In the genomic region with DNA sequence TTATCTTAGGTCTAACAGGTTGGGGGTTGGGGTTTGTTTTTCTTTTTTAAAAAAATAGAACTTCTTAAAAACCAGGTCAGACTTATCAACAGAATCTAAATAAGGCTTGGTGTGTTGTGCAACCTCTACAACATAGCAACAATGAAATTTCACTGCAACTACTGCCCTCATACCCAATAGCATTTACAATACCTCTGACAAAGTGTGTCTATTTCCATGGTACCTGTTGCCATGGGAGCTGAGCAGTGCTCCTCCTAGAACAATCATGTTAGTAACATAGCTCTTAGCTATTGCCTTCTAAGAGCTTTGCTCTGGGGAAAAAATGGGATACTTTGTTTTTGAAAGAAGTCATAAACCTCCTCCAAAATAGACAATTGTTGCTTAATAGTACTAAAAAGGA, we compare ENCODE assay signal across 12 cellular contexts.
DNase-seq lines count a peak whose midpoint lies in the region; ATAC-seq and TF ChIP-seq lines count a peak whose summit lies in the region.
"Had no signal": no experiment of that assay in that cellular context is flagged by ENCODE, and none has a peak within 500 bp of the region (broad histone marks: within the 10 kb centered on the region; RNA-seq: fewer than 3 reads in every experiment).

No MANE protein-coding gene starts in this region.

- peak overlapping the region; percentile 84 to 90 for H3K27ac ChIP-seq in thoracic aorta

- peak; percentile 16 for DNase-seq in NCI-H2029 (lab: John Stamatoyannopoulos, UW)
- no peak for DNase-seq in NCI-H2029 treated with DMSO at 0.1 percent for 48 hours (lab: John Stamatoyannopoulos, UW)
- DNase-seq in NCI-H345 (lab: John Stamatoyannopoulos, UW): peak; percentile 64
- DNase-seq in fibroblast of pulmonary artery (ENCODE audit: low read depth): peak; percentile 33
- peak; percentile 75 for DNase-seq in thoracic aorta (ENCODE audit: low spot score)
- no peak for DNase-seq in effector memory CD8-positive, alpha-beta T cell
- DNase-seq in activated CD4-positive, CD25-positive, alpha-beta regulatory T cell (lab: John Stamatoyannopoulos, UW): no peak
- DNase-seq: ACHN; activated CD4-positive, alpha-beta T cell treated with anti-CD3 and anti-CD28 coated beads, Interleukin-2, amount 50 U/mL, for 1 hour; naive B cell had no signal

- no peaks in the 10 kb centered on the region for H3K36me3 Mint-ChIP-seq in effector memory CD8-positive, alpha-beta T cell (ENCODE audit: insufficient read depth)
- H3K36me3 Mint-ChIP-seq: naive B cell had no signal

- peaks cover 0 to 1% of the 10 kb centered on the region in 2 donors for H3K9me3 Mint-ChIP-seq in effector memory CD8-positive, alpha-beta T cell

- ATAC-seq in thoracic aorta (ENCODE audit: insufficient number of reproducible peaks, low FRiP score, low read depth): peak; percentile 81
- ATAC-seq in effector memory CD8-positive, alpha-beta T cell (replicated peaks): no peak
- ATAC-seq in GM19463 (IDR thresholded peaks at IDR 0.05; ENCODE audit: unreplicated experiment): no peak

- H3K9me3 ChIP-seq in thoracic aorta: no peaks in the 10 kb centered on the region

- H3K27me3 ChIP-seq in thoracic aorta (replicated peaks; ENCODE audit: insufficient read depth): no peaks in the 10 kb centered on the region

- no peaks in the 10 kb centered on the region for H3K36me3 ChIP-seq in thoracic aorta

- no peak overlapping the region for H3K4me3 Mint-ChIP-seq in effector memory CD8-positive, alpha-beta T cell
- H3K4me3 Mint-ChIP-seq: central memory CD8-positive, alpha-beta T cell; naive B cell had no signal

- no peak overlapping the region for H3K27ac Mint-ChIP-seq in effector memory CD8-positive, alpha-beta T cell

- TF ChIP-seq CTCF in fibroblast of pulmonary artery (IDR thresholded peaks at IDR 0.05; ENCODE audit: low read length, missing control alignments) (no peak), thoracic aorta (IDR thresholded peaks at IDR 0.05) (no peak)

- H3K4me1 Mint-ChIP-seq in effector memory CD8-positive, alpha-beta T cell (ENCODE audit: low read depth in 2 of 2): no peaks in the 10 kb centered on the region
- H3K4me1 Mint-ChIP-seq: central memory CD8-positive, alpha-beta T cell; naive B cell had no signal

- H3K4me3 ChIP-seq in fibroblast of pulmonary artery (replicated peaks; ENCODE audit: low read depth, low read length) (no peak overlapping the region), thoracic aorta (no peak overlapping the region)

- peaks cover 15 to 43% of the 10 kb centered on the region in 2 donors for H3K4me1 ChIP-seq in thoracic aorta (ENCODE audit: control insufficient read depth in 1 of 2, low read depth in 2 of 2)

- peaks cover 4 to 5% of the 10 kb centered on the region in 2 donors for H3K27me3 Mint-ChIP-seq in effector memory CD8-positive, alpha-beta T cell

Comparison
In these comparisons a context has a peak if more than half of its experiments do, and no peak if none do; other contexts are left out.
1. DNase-seq: peak in NCI-H2029 (single experiment), NCI-H345 (single experiment), fibroblast of pulmonary artery (single experiment) and thoracic aorta (single experiment); none in NCI-H2029 treated with DMSO at 0.1 percent for 48 hours (single experiment), effector memory CD8-positive, alpha-beta T cell (0 of 3) and activated CD4-positive, CD25-positive, alpha-beta regulatory T cell (0 of 4).